Comparison of ENCODE assay signal across 8 cellular contexts in genomic region chr16:24689128-24689527, GRCh38.
DNase-seq lines count a peak whose midpoint lies in the region; TF ChIP-seq lines count a peak whose summit lies in the region.

No MANE protein-coding gene starts in this region.

- no peak for DNase-seq in GM13977 (ENCODE audit: low spot score)
- DNase-seq in RKO (ENCODE audit: low spot score), result peak; percentile 67
- DNase-seq in fibroblast of the conjunctiva (ENCODE audit: low read depth), result peak; percentile 43
- peak; percentile 18 for DNase-seq in stromal cell of bone marrow (ENCODE audit: low read depth)
- no peak for DNase-seq in activated T-cell treated with anti-CD3 and anti-CD28 coated beads, Interleukin-2, amount 50 U/mL, for 24 hours
- no peak for DNase-seq in NCI-H345 treated with DMSO at 0.1 percent for 48 hours (lab: John Stamatoyannopoulos, UW; ENCODE audit: unreplicated experiment)
- DNase-seq in T-helper 2 cell treated with Interferon-gamma antibody and Interleukin-4, amounts not matched to agents 5 μg/mL and 100 μg/mL, for 36 hours (ENCODE audit: low spot score), result no peak

- in situ Hi-C loops in GM13977 (cut with MboI; ENCODE audit: low pct_unique_long_range_greater_than_20kb, low sequenced_read_pairs, unreplicated experiment), result no loop called here

- H3K36me3 Mint-ChIP-seq in activated T-cell treated with anti-CD3 and anti-CD28 coated beads, Interleukin-2, amount 50 U/mL, for 24 hours (ENCODE audit: low read depth), result no peaks in the 10 kb centered on the region
- H3K36me3 Mint-ChIP-seq in T-helper 2 cell treated with Interferon-gamma antibody and Interleukin-4, amounts not matched to agents 5 μg/mL and 100 μg/mL, for 36 hours (ENCODE audit: low read depth), result no peaks in the 10 kb centered on the region

- no peaks in the 10 kb centered on the region for H3K9me3 Mint-ChIP-seq in activated T-cell treated with anti-CD3 and anti-CD28 coated beads, Interleukin-2, amount 50 U/mL, for 24 hours
- H3K9me3 Mint-ChIP-seq in T-helper 2 cell treated with Interferon-gamma antibody and Interleukin-4, amounts not matched to agents 5 μg/mL and 100 μg/mL, for 36 hours, result no peaks in the 10 kb centered on the region

- TF ChIP-seq CTCF in 22Rv1 (IDR thresholded peaks at IDR 0.05), result peak; percentile 71
- peak; percentile 44 for TF ChIP-seq CTCF in GM13977 (IDR thresholded peaks at IDR 0.05; ENCODE audit: extremely low read depth, insufficient read depth, missing control alignments)

- peaks cover 23% of the 10 kb centered on the region for H3K27me3 Mint-ChIP-seq in activated T-cell treated with anti-CD3 and anti-CD28 coated beads, Interleukin-2, amount 50 U/mL, for 24 hours
- no peaks in the 10 kb centered on the region for H3K27me3 Mint-ChIP-seq in T-helper 2 cell treated with Interferon-gamma antibody and Interleukin-4, amounts not matched to agents 5 μg/mL and 100 μg/mL, for 36 hours (ENCODE audit: low read depth)

- H3K4me1 Mint-ChIP-seq in activated T-cell treated with anti-CD3 and anti-CD28 coated beads, Interleukin-2, amount 50 U/mL, for 24 hours (ENCODE audit: low read depth), result peaks cover 4% of the 10 kb centered on the region
- H3K4me1 Mint-ChIP-seq in T-helper 2 cell treated with Interferon-gamma antibody and Interleukin-4, amounts not matched to agents 5 μg/mL and 100 μg/mL, for 36 hours (ENCODE audit: low read depth), result no peaks in the 10 kb centered on the region

- H3K4me3 Mint-ChIP-seq in activated T-cell treated with anti-CD3 and anti-CD28 coated beads, Interleukin-2, amount 50 U/mL, for 24 hours, result no peak overlapping the region
- H3K4me3 Mint-ChIP-seq in T-helper 2 cell treated with Interferon-gamma antibody and Interleukin-4, amounts not matched to agents 5 μg/mL and 100 μg/mL, for 36 hours, result no peak overlapping the region

- H3K27ac ChIP-seq in 22Rv1, result no peak overlapping the region

- H3K27ac Mint-ChIP-seq in activated T-cell treated with anti-CD3 and anti-CD28 coated beads, Interleukin-2, amount 50 U/mL, for 24 hours, result no peak overlapping the region
- no peak overlapping the region for H3K27ac Mint-ChIP-seq in T-helper 2 cell treated with Interferon-gamma antibody and Interleukin-4, amounts not matched to agents 5 μg/mL and 100 μg/mL, for 36 hours

Comparison
In these comparisons a context has a peak if more than half of its experiments do, and no peak if none do; other contexts are left out.
1. DNase-seq: peak in RKO (single experiment), fibroblast of the conjunctiva (single experiment) and stromal cell of bone marrow (single experiment); none in GM13977 (single experiment), activated T-cell treated with anti-CD3 and anti-CD28 coated beads, Interleukin-2, amount 50 U/mL, for 24 hours (single experiment), NCI-H345 treated with DMSO at 0.1 percent for 48 hours (single experiment) and T-helper 2 cell treated with Interferon-gamma antibody and Interleukin-4, amounts not matched to agents 5 μg/mL and 100 μg/mL, for 36 hours (single experiment).